ENCODE assay signal across 17 cellular contexts in genomic region chr6:139436521-139437348, GRCh38.
DNase-seq lines count a peak whose midpoint lies in the region; TF ChIP-seq lines count a peak whose summit lies in the region.
"Had no signal": no experiment of that assay in that cellular context is flagged by ENCODE, and none has a peak within 500 bp of the region (broad histone marks: within the 10 kb centered on the region; RNA-seq: fewer than 3 reads in every experiment).

No MANE protein-coding gene starts in this region.

- no peaks in the 10 kb centered on the region for H3K9me3 ChIP-seq in ovary
- H3K9me3 ChIP-seq: esophagus squamous epithelium, vagina had no signal

- no peak overlapping the region for H3K27ac ChIP-seq in ovary
- H3K27ac ChIP-seq: esophagus squamous epithelium, hepatocyte, KMS-11, left ventricle myocardium inferior, vagina had no signal

- TF ChIP-seq CTCF in AG10803 (conservative IDR thresholded peaks at IDR 0.05; ENCODE audit: low read length) (no peak), astrocyte of the cerebellum (IDR thresholded peaks at IDR 0.05; ENCODE audit: low read depth, low read length, missing control alignments) (no peak), kidney epithelial cell (IDR thresholded peaks at IDR 0.05; ENCODE audit: insufficient read depth, low read length, poor library complexity, severe bottlenecking) (no peak), ovary (IDR thresholded peaks at IDR 0.05) (no peak)

- TF ChIP-seq RAD21 in Ishikawa (IDR thresholded peaks at IDR 0.05; ENCODE audit: low read depth), result no peak

- 90 to 92% (median 92%) methylated on average over 7 of the region's 7 CpGs for WGBS in ovary, 3 donors

- H3K27me3 ChIP-seq in kidney epithelial cell (ENCODE audit: control insufficient read depth, insufficient read depth, low read length) (no peaks in the 10 kb centered on the region), ovary (no peaks in the 10 kb centered on the region)
- H3K27me3 ChIP-seq: esophagus squamous epithelium, hepatocyte, vagina had no signal

- intact Hi-C loops in ovary (cut with DNase I), result no loop called here

- TF ChIP-seq POLR2A in ovary (IDR thresholded peaks at IDR 0.05), result no peak

- in situ Hi-C loops in astrocyte of the cerebellum (cut with HindIII; ENCODE audit: low sequenced_read_pairs), result no loop called here

- H3K4me3 ChIP-seq in AG10803 (ENCODE audit: low read length) (no peak overlapping the region), astrocyte of the cerebellum (ENCODE audit: low read depth, low read length) (no peak overlapping the region), kidney epithelial cell (ENCODE audit: low read depth, low read length) (no peak overlapping the region), ovary (no peak overlapping the region)
- H3K4me3 ChIP-seq: esophagus squamous epithelium, hepatocyte, left ventricle myocardium inferior, vagina had no signal

- TF ChIP-seq EP300 in Ishikawa (IDR thresholded peaks at IDR 0.05; ENCODE audit: borderline replicate concordance), result no peak
- no peak for TF ChIP-seq EP300 in ovary (IDR thresholded peaks at IDR 0.05)

- no peaks in the 10 kb centered on the region for H3K36me3 ChIP-seq in kidney epithelial cell (ENCODE audit: control insufficient read depth, insufficient read depth, low read length)
- H3K36me3 ChIP-seq in ovary, result no peaks in the 10 kb centered on the region
- H3K36me3 ChIP-seq: esophagus squamous epithelium, left ventricle myocardium inferior, vagina had no signal

- DNase-seq in AG10803 (ENCODE audit: low read depth), result peak; percentile 55
- DNase-seq in astrocyte of the cerebellum (ENCODE audit: low read depth), result peak; percentile 34
- DNase-seq in kidney epithelial cell (ENCODE audit: low read depth), result peak; percentile 55
- DNase-seq in superior temporal gyrus (ENCODE audit: extremely low spot score), result no peak
- DNase-seq in 8988T, result no peak
- no peak for DNase-seq in ovary
- DNase-seq in midbrain (lab: John Stamatoyannopoulos, UW), result no peak
- DNase-seq: activated effector memory CD4-positive, alpha-beta T cell treated with anti-CD3 and anti-CD28 coated beads, Interleukin-2, amount 50 U/mL, for 16 hours; anterior cingulate cortex; esophagus squamous epithelium; left ventricle myocardium inferior; NCI-H1417 treated with DMSO at 0.1 percent for 48 hours; stimulated activated naive CD8-positive, alpha-beta T cell treated with anti-CD3 and anti-CD28 coated beads, Interleukin-15, amount 100 ng/mL, for 72 hours had no signal

- no peaks in the 10 kb centered on the region for H3K4me1 ChIP-seq in ovary (ENCODE audit: insufficient read depth)
- H3K4me1 ChIP-seq: left ventricle myocardium inferior, vagina had no signal

TF ChIP-seq in Ishikawa, 13 proteins besides CTCF, POLR2A, EP300 and RAD21:
- no peak for TF ChIP-seq CEBPB (IDR thresholded peaks at IDR 0.05)
- TF ChIP-seq NFIC (IDR thresholded peaks at IDR 0.05), result peak; percentile 47

Comparison
In these comparisons a context has a peak if more than half of its experiments do, and no peak if none do; other contexts are left out.
1. DNase-seq: peak in AG10803 (single experiment), astrocyte of the cerebellum (single experiment) and kidney epithelial cell (single experiment); none in superior temporal gyrus (single experiment), 8988T (single experiment), ovary (0 of 5) and midbrain (single experiment).